Comparison of ENCODE assay signal across 7 cellular contexts in the genomic region with DNA sequence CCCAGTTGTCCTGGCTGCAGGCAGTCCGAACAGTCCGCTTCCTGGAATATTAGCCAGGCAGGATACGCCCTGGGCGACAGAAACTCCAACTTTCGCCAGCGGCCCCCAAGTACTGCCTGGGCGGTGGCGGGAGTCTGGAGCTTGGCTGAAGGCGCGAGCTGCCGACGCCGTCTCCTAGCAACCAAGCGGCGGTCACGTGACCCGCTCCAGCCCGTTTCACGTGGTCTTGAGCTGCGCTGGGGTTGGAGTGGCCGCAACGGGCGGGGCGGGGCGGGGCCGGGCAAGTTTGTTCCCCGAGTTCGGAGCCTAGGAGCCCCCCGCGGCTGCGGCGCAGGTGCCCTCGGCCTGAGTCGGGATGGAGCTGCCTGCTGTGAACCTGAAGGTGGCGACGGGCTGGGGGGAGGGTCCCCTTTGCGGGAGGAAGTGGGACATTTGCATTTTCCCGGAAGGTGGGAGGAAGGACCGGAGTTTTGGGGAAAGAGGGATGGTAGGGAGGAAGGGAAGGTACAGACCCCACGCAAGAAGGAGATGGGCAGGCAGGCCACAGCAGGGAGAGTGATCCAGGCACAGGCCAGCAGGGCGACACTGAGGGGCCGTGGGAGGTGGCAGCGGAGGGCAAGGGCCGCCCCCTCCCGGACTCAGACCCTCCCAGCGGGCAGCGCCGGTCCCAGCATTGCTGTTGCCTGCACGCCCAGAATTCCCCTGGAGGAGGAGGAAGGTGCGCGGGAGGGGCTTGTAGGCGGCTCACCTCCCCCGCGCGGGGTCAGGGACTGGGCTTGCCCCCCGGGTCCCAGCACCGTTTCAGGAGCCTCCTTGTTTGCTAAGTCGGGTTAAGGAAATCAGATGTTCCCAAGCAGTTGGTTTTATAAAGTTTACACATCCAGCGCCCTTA. TPM values are rescaled to one million over a fixed set of nuclear protein-coding genes. Genes with fewer than 3 reads are reported as not detected.
DNase-seq lines count a peak whose midpoint lies in the region; ATAC-seq and TF ChIP-seq lines count a peak whose summit lies in the region.

Gene AGTRAP, plus strand, starts transcription at position 283 of the 892 bp plus-strand sequence. Its CDS starts 73 bp downstream, at position 356.

- no peaks in the 10 kb centered on the region for H3K36me3 ChIP-seq in colonic mucosa

- intact Hi-C loops in colonic mucosa (cut with DNase I): no loop called here
- intact Hi-C loops in left colon (cut with DNase I, micrococcal nuclease): no loop called here

- H3K4me1 ChIP-seq in colonic mucosa: no peaks in the 10 kb centered on the region

- peak within 1 kb of the TSS; percentile 77 to 87 for H3K9ac ChIP-seq in colonic mucosa (ENCODE audit: low read depth in 2 of 2, low read length in 2 of 2)

- H3K9me3 ChIP-seq in colonic mucosa: no peaks in the 10 kb centered on the region

- no peak for TF ChIP-seq CTCF in colonic mucosa (IDR thresholded peaks at IDR 0.05)

- peak within 1 kb of the TSS; percentile 70 for H3K27ac ChIP-seq in colonic mucosa

- peak; percentile 62 for ATAC-seq in GM18519 (IDR thresholded peaks at IDR 0.05; ENCODE audit: low FRiP score, unreplicated experiment)
- ATAC-seq in HG03175 (IDR thresholded peaks at IDR 0.05; ENCODE audit: unreplicated experiment): peak; percentile 74
- peak; percentile 94 for ATAC-seq in left colon

- DNase-seq in NCI-H524 (lab: John Stamatoyannopoulos, UW) (peak; percentile 81 to 91), colonic mucosa (peak; percentile 97), left colon (peak; percentile 96 to 99)
- peak; percentile 94 for DNase-seq in activated CD4-positive, alpha-beta T cell treated with anti-CD3 and anti-CD28 coated beads for 48 hours
- peak; percentile 78 to 84 for DNase-seq in stimulated activated CD4-positive, alpha-beta T cell treated with anti-CD3 and anti-CD28 coated beads, Interleukin-1b, Interleukin-23, amount 100 ng/mL, for 4 hours (ENCODE audit: low read depth in 2 of 2)

- no peaks in the 10 kb centered on the region for H3K27me3 ChIP-seq in colonic mucosa

- H3K4me3 ChIP-seq in colonic mucosa: peak within 1 kb of the TSS; percentile 71

RNA-seq across cellular contexts. Expression of gene AGTRAP, which starts in this region (rescaled TPM):
- total RNA-seq in colonic mucosa (10 to 100 TPM; 18.2 to 34.9 TPM), left colon (10 to 100 TPM; 12.3 to 16.7 TPM)

Comparison
In these comparisons a context has a peak if more than half of its experiments do, and no peak if none do; other contexts are left out.
1. Peak in every context shown above with its lines: DNase-seq, ATAC-seq, H3K4me3 ChIP-seq and H3K27ac ChIP-seq.